ENCODE assay signal across 1 cellular context in genomic region chr12:25482637-25483036, GRCh38.
TF ChIP-seq lines count a peak whose summit lies in the region.

No MANE protein-coding gene starts in this region.

TF ChIP-seq in endothelial cell of umbilical vein, 7 proteins besides CTCF, POLR2A, EP300 and RAD21 (continued from another document):
- no peak for TF ChIP-seq EZH2 (IDR thresholded peaks at IDR 0.05; ENCODE audit: borderline replicate concordance, low read depth, low read length, severe bottlenecking)
